In genomic region chr15:63899606-63900005, GRCh38 we compare ENCODE assay signal across 8 cellular contexts.
DNase-seq lines count a peak whose midpoint lies in the region; ATAC-seq and TF ChIP-seq lines count a peak whose summit lies in the region.
"Not testable (repeated sequence)": the region's sequence is repeated elsewhere in the genome, so short reads cannot be mapped to it uniquely, and the experiment has no call there.

No MANE protein-coding gene starts in this region.

- not testable (repeated sequence) for H3K9me2 ChIP-seq in Karpas-422 (replicated peaks; ENCODE audit: insufficient read depth, low read length)

- H3K27me3 ChIP-seq in BLaER1 treated with 17β-estradiol and CSF1 and Interleukin-3, amounts not matched to agents 10 nM and 100 nM; Karpas-422 (ENCODE audit: low read length); naive thymus-derived CD4-positive, alpha-beta T cell (ENCODE audit: control insufficient read depth in 2 of 2, insufficient read depth in 2 of 2, low read length in 2 of 2); upper lobe of left lung: not testable (repeated sequence)

- H2AFZ ChIP-seq in Karpas-422 (ENCODE audit: low read length) = not testable (repeated sequence)

- POLR2A ChIA-PET in activated CD8-positive, alpha-beta T cell treated with anti-CD3 and anti-CD28 coated beads, Interleukin-2, amount 10 ng/mL, durations not matched to agents 7 days and 5 days (lab: Charles Lee) = not testable (repeated sequence)
- POLR2A ChIA-PET in naive thymus-derived CD4-positive, alpha-beta T cell (lab: Charles Lee) = interaction anchor here (1.2 kb wide), 1 partner anchor 67 kb away, joined by 4 read pairs; no protein-coding TSS in a partner anchor

- not testable (repeated sequence) for H3K36me3 Mint-ChIP-seq in activated CD8-positive, alpha-beta T cell treated with anti-CD3 and anti-CD28 coated beads, Interleukin-2, amount 10 ng/mL, durations not matched to agents 7 days and 5 days (ENCODE audit: low read depth); activated naive CD8-positive, alpha-beta T cell; naive thymus-derived CD4-positive, alpha-beta T cell
- peaks cover 10% of the 10 kb centered on the region for H3K36me3 Mint-ChIP-seq in effector memory CD8-positive, alpha-beta T cell (ENCODE audit: insufficient read depth)

- TF ChIP-seq POLR2A in upper lobe of left lung (IDR thresholded peaks at IDR 0.05) = not testable (repeated sequence)

- TF ChIP-seq EP300 in upper lobe of left lung (IDR thresholded peaks at IDR 0.05) = not testable (repeated sequence)

- ATAC-seq in activated CD8-positive, alpha-beta T cell treated with anti-CD3 and anti-CD28 coated beads, Interleukin-2, amount 10 ng/mL, durations not matched to agents 7 days and 5 days; effector memory CD8-positive, alpha-beta T cell (replicated peaks); naive thymus-derived CD4-positive, alpha-beta T cell; upper lobe of left lung (ENCODE audit: low FRiP score in 2 of 2): not testable (repeated sequence)

- H3K4me3 ChIP-seq in BLaER1 treated with 17β-estradiol and CSF1 and Interleukin-3, amounts not matched to agents 10 nM and 100 nM; Karpas-422 (ENCODE audit: low read length); naive thymus-derived CD4-positive, alpha-beta T cell (ENCODE audit: low read length); upper lobe of left lung: not testable (repeated sequence)

- not testable (repeated sequence) for H3K79me2 ChIP-seq in Karpas-422 (ENCODE audit: low read length)

- WGBS in upper lobe of left lung, 2 donors = 64 to 67% methylated on average over 7 of the region's 7 CpGs

- peak overlapping the region; percentile 37 to 97 (median 67) for H3K4me2 ChIP-seq in BLaER1 treated with 17β-estradiol and CSF1 and Interleukin-3, amounts not matched to agents 10 nM and 100 nM
- H3K4me2 ChIP-seq in Karpas-422 (ENCODE audit: low read depth, low read length, poor library complexity, severe bottlenecking) = peak overlapping the region; percentile 68

- not testable (repeated sequence) for H3K36me3 ChIP-seq in BLaER1 treated with 17β-estradiol and CSF1 and Interleukin-3, amounts not matched to agents 10 nM and 100 nM; Karpas-422 (ENCODE audit: insufficient read depth, low read length); naive thymus-derived CD4-positive, alpha-beta T cell (ENCODE audit: control insufficient read depth in 2 of 3, insufficient read depth in 3 of 3, low read length in 3 of 3); upper lobe of left lung

- CTCF ChIA-PET in activated CD8-positive, alpha-beta T cell treated with anti-CD3 and anti-CD28 coated beads, Interleukin-2, amount 10 ng/mL, durations not matched to agents 7 days and 5 days (lab: Charles Lee) = interaction anchor here (0.8 to 1.2 kb wide), 3 partner anchors 10 to 168 kb away, joined by 3 read pairs; no protein-coding TSS in a partner anchor
- CTCF ChIA-PET in naive thymus-derived CD4-positive, alpha-beta T cell (lab: Charles Lee) = interaction anchor here (0.7 kb wide), 1 partner anchor 64 kb away, joined by 3 read pairs; no protein-coding TSS in a partner anchor

- TF ChIP-seq CTCF in upper lobe of left lung (IDR thresholded peaks at IDR 0.05) = not testable (repeated sequence)

- H3K27me3 Mint-ChIP-seq in activated CD8-positive, alpha-beta T cell treated with anti-CD3 and anti-CD28 coated beads, Interleukin-2, amount 10 ng/mL, durations not matched to agents 7 days and 5 days (ENCODE audit: low read depth); activated naive CD8-positive, alpha-beta T cell; effector memory CD8-positive, alpha-beta T cell; naive thymus-derived CD4-positive, alpha-beta T cell: not testable (repeated sequence)

- H3K4me1 Mint-ChIP-seq in activated CD8-positive, alpha-beta T cell treated with anti-CD3 and anti-CD28 coated beads, Interleukin-2, amount 10 ng/mL, durations not matched to agents 7 days and 5 days (ENCODE audit: low read depth) = peaks cover 57% of the 10 kb centered on the region
- peaks cover 56% of the 10 kb centered on the region for H3K4me1 Mint-ChIP-seq in activated naive CD8-positive, alpha-beta T cell (ENCODE audit: low read depth)
- peaks cover 47 to 56% of the 10 kb centered on the region in 2 donors for H3K4me1 Mint-ChIP-seq in effector memory CD8-positive, alpha-beta T cell (ENCODE audit: low read depth in 2 of 2)
- H3K4me1 Mint-ChIP-seq in naive thymus-derived CD4-positive, alpha-beta T cell = peaks cover 14 to 70% (median 63%) of the 10 kb centered on the region in 7 donors

- H3K27ac ChIP-seq in BLaER1 treated with 17β-estradiol and CSF1 and Interleukin-3, amounts not matched to agents 10 nM and 100 nM = peak overlapping the region in 6 of 11 experiments; percentile 6 to 63 (median 28); a peak in 6 of 22 replicates
- H3K27ac ChIP-seq in Karpas-422 (ENCODE audit: low read length) (peak overlapping the region; percentile 97), upper lobe of left lung (peak overlapping the region in 3 of 4 donors; percentile 44 to 73 (median 68))
- H3K27ac ChIP-seq in naive thymus-derived CD4-positive, alpha-beta T cell (ENCODE audit: low read depth, low read length) = not testable (repeated sequence)

- not testable (repeated sequence) for H3K4me3 Mint-ChIP-seq in activated CD8-positive, alpha-beta T cell treated with anti-CD3 and anti-CD28 coated beads, Interleukin-2, amount 10 ng/mL, durations not matched to agents 7 days and 5 days; effector memory CD8-positive, alpha-beta T cell
- peak overlapping the region; percentile 30 for H3K4me3 Mint-ChIP-seq in activated naive CD8-positive, alpha-beta T cell
- H3K4me3 Mint-ChIP-seq in naive thymus-derived CD4-positive, alpha-beta T cell = peak overlapping the region in 8 of 10 donors; percentile 26 to 69 (median 49)

- peak overlapping the region; percentile 7 for H3K27ac Mint-ChIP-seq in activated CD8-positive, alpha-beta T cell treated with anti-CD3 and anti-CD28 coated beads, Interleukin-2, amount 10 ng/mL, durations not matched to agents 7 days and 5 days
- H3K27ac Mint-ChIP-seq in activated naive CD8-positive, alpha-beta T cell = not testable (repeated sequence)
- H3K27ac Mint-ChIP-seq in effector memory CD8-positive, alpha-beta T cell = peak overlapping the region; percentile 39 to 55
- H3K27ac Mint-ChIP-seq in naive thymus-derived CD4-positive, alpha-beta T cell = peak overlapping the region; percentile 9 to 85 (median 68)

- H3K9me3 ChIP-seq in BLaER1 treated with 17β-estradiol and CSF1 and Interleukin-3, amounts not matched to agents 10 nM and 100 nM (replicated peaks in 1 of 11); Karpas-422 (ENCODE audit: low read length); naive thymus-derived CD4-positive, alpha-beta T cell (ENCODE audit: control insufficient read depth in 2 of 3, low read length in 3 of 3); upper lobe of left lung: not testable (repeated sequence)

- H3K9ac ChIP-seq in BLaER1 treated with 17β-estradiol and CSF1 and Interleukin-3, amounts not matched to agents 10 nM and 100 nM = peak overlapping the region in 1 of 11 experiments; percentile 0; a peak in 1 of 22 replicates
- H3K9ac ChIP-seq in Karpas-422 (ENCODE audit: low read length) = peak overlapping the region; percentile 20

- not testable (repeated sequence) for H4K20me1 ChIP-seq in BLaER1 treated with 17β-estradiol and CSF1 and Interleukin-3, amounts not matched to agents 10 nM and 100 nM; Karpas-422 (ENCODE audit: insufficient read depth, low read depth, low read length)

- not testable (repeated sequence) for H3K9me3 Mint-ChIP-seq in activated CD8-positive, alpha-beta T cell treated with anti-CD3 and anti-CD28 coated beads, Interleukin-2, amount 10 ng/mL, durations not matched to agents 7 days and 5 days (ENCODE audit: insufficient read depth); activated naive CD8-positive, alpha-beta T cell (ENCODE audit: low read depth); effector memory CD8-positive, alpha-beta T cell; naive thymus-derived CD4-positive, alpha-beta T cell

- intact Hi-C loops in naive thymus-derived CD4-positive, alpha-beta T cell (cut with micrococcal nuclease); posterior vena cava (cut with DNase I): not testable (repeated sequence)

- DNase-seq in Karpas-422; activated CD8-positive, alpha-beta T cell treated with anti-CD3 and anti-CD28 coated beads, Interleukin-2, amount 10 ng/mL, durations not matched to agents 7 days and 5 days; effector memory CD8-positive, alpha-beta T cell; naive thymus-derived CD4-positive, alpha-beta T cell; upper lobe of left lung: not testable (repeated sequence)
- DNase-seq in posterior vena cava (ENCODE audit: low spot score) = peak; percentile 29

- H3K4me1 ChIP-seq in BLaER1 treated with 17β-estradiol and CSF1 and Interleukin-3, amounts not matched to agents 10 nM and 100 nM = peaks cover 73 to 91% (median 82%) of the 10 kb centered on the region in 10 experiments
- peaks cover 93% of the 10 kb centered on the region for H3K4me1 ChIP-seq in Karpas-422 (ENCODE audit: low read length)
- peaks cover 12 to 32% of the 10 kb centered on the region in 2 donors for H3K4me1 ChIP-seq in naive thymus-derived CD4-positive, alpha-beta T cell (ENCODE audit: control insufficient read depth in 2 of 2, insufficient read depth in 2 of 2, low read length in 2 of 2)
- peaks cover 27 to 43% (median 39%) of the 10 kb centered on the region in 4 donors for H3K4me1 ChIP-seq in upper lobe of left lung
